Comparison of ENCODE assay signal across 1 cellular context in the genomic region with DNA sequence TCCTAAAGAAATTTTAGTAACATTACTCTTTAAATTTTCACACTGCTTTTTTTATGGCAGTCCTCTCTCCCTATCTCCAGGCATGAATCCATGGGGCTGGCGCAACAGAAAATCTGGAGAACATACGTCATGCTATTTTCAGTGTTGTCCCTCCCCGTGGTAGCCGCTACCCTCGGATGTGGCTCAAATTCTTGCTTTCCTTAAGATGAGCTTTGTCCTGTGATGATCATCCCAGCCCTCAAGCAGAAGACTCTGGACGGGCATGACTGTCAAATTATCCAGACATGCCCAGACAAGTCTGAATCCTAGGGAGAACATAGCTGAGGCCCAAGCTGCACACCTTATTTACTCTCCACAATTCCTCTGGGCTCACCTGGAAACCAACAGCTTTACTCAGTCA.
TF ChIP-seq lines count a peak whose summit lies in the region.

No MANE protein-coding gene starts in this region.

TF ChIP-seq in WTC11, 78 proteins besides CTCF, POLR2A, EP300 and RAD21 (continued from another document):
- TF ChIP-seq, protein P1, sequence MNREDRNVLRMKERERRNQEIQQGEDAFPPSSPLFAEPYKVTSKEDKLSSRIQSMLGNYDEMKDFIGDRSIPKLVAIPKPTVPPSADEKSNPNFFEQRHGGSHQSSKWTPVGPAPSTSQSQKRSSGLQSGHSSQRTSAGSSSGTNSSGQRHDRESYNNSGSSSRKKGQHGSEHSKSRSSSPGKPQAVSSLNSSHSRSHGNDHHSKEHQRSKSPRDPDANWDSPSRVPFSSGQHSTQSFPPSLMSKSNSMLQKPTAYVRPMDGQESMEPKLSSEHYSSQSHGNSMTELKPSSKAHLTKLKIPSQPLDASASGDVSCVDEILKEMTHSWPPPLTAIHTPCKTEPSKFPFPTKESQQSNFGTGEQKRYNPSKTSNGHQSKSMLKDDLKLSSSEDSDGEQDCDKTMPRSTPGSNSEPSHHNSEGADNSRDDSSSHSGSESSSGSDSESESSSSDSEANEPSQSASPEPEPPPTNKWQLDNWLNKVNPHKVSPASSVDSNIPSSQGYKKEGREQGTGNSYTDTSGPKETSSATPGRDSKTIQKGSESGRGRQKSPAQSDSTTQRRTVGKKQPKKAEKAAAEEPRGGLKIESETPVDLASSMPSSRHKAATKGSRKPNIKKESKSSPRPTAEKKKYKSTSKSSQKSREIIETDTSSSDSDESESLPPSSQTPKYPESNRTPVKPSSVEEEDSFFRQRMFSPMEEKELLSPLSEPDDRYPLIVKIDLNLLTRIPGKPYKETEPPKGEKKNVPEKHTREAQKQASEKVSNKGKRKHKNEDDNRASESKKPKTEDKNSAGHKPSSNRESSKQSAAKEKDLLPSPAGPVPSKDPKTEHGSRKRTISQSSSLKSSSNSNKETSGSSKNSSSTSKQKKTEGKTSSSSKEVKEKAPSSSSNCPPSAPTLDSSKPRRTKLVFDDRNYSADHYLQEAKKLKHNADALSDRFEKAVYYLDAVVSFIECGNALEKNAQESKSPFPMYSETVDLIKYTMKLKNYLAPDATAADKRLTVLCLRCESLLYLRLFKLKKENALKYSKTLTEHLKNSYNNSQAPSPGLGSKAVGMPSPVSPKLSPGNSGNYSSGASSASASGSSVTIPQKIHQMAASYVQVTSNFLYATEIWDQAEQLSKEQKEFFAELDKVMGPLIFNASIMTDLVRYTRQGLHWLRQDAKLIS (CRISPR knock-in tag; IDR thresholded peaks at IDR 0.05; ENCODE audit: borderline replicate concordance), result no peak
